In the genomic region with DNA sequence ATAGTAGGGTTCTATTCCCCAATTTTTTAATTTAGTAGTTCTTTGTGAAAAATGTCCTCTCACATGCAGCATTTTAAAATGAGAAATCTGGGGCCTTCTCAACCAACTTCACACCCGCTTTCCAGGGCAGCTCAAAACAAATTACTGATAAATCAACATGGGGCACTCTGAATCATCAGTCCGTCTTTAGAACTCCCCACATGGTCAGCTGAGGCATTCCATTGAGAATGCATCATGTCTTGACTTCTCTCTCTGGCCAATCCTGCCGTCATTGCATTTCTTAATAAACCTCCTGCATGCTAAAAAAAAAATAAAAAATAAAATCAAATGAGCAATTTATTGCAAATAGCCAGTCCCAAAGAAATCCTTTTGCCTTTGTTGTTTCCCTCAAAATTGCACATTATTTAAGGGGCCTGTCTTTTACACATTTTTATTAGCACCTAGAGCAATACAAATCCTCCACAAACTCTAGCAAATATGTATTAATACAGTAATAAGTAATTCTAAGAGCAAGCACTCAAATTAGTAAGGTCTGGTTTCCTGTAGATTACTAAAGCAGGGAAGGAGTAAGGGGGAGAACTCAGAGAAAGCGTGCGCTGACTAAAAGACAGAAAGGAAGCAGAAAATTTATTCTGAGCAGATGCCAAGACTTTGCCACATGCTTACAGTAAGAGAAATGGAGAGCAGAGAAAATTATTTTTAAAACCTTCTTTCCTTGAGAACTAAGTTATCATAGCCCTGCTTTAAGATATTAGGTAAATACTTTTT, we compare ENCODE assay signal across 8 cellular contexts.
DNase-seq lines count a peak whose midpoint lies in the region; ATAC-seq lines count a peak whose summit lies in the region.

No MANE protein-coding gene starts in this region.

- ATAC-seq in GM21515 (IDR thresholded peaks at IDR 0.05; ENCODE audit: unreplicated experiment) (peak; percentile 43), left lobe of liver (no peak)

- H3K36me3 ChIP-seq in effector memory CD4-positive, alpha-beta T cell (ENCODE audit: control insufficient read depth, insufficient read depth, low read length): no peaks in the 10 kb centered on the region

- H3K4me1 ChIP-seq in effector memory CD4-positive, alpha-beta T cell (ENCODE audit: control insufficient read depth, insufficient read depth, low read length, poor library complexity, severe bottlenecking): peaks cover 11% of the 10 kb centered on the region

- H3K9me3 ChIP-seq in effector memory CD4-positive, alpha-beta T cell (ENCODE audit: control insufficient read depth, low read length): no peaks in the 10 kb centered on the region

- no peak overlapping the region for H3K4me3 ChIP-seq in effector memory CD4-positive, alpha-beta T cell (ENCODE audit: insufficient read depth, low read depth, low read length, poor library complexity, severe bottlenecking)

- in situ Hi-C loops in KBM-7 (cut with MboI; ENCODE audit: low pct_unique_long_range_greater_than_20kb, low sequenced_read_pairs): no loop called here

- H3K27me3 ChIP-seq in effector memory CD4-positive, alpha-beta T cell (replicated peaks; ENCODE audit: control insufficient read depth, insufficient read depth, low read length, poor library complexity, severe bottlenecking): no peaks in the 10 kb centered on the region

- no peak overlapping the region for H3K27ac ChIP-seq in effector memory CD4-positive, alpha-beta T cell (ENCODE audit: insufficient read depth, low read length, poor library complexity, severe bottlenecking)

- DNase-seq in ELR (ENCODE audit: low read depth): peak; percentile 97
- peak; percentile 33 for DNase-seq in KBM-7
- peak; percentile 92 for DNase-seq in dedifferentiated amniotic fluid mesenchymal stem cell (ENCODE audit: extremely low spot score)
- DNase-seq in pulmonary artery endothelial cell (ENCODE audit: low read depth, low spot score): peak; percentile 81
- no peak for DNase-seq in cerebellar nuclear complex (lab: John Stamatoyannopoulos, UW)
- DNase-seq in effector memory CD4-positive, alpha-beta T cell: no peak
- no peak for DNase-seq in left lobe of liver (ENCODE audit: low spot score)

Comparison
In these comparisons a context has a peak if more than half of its experiments do, and no peak if none do; other contexts are left out.
1. DNase-seq: peak in ELR (single experiment), KBM-7 (single experiment), dedifferentiated amniotic fluid mesenchymal stem cell (single experiment) and pulmonary artery endothelial cell (single experiment); none in cerebellar nuclear complex (0 of 2), effector memory CD4-positive, alpha-beta T cell (0 of 3) and left lobe of liver (single experiment).